In genomic region chr11:12897867-12898266, GRCh38 we compare ENCODE assay signal across 22 cellular contexts.
DNase-seq lines count a peak whose midpoint lies in the region; ATAC-seq and TF ChIP-seq lines count a peak whose summit lies in the region.
"Had no signal": no experiment of that assay in that cellular context is flagged by ENCODE, and none has a peak within 500 bp of the region (broad histone marks: within the 10 kb centered on the region; RNA-seq: fewer than 3 reads in every experiment).

No MANE protein-coding gene starts in this region.

- CTCF ChIA-PET in A673 (lab: Charles Lee), result no interaction called here

- H3K36me3 ChIP-seq in ascending aorta (peaks cover 0 to 9% of the 10 kb centered on the region in 2 donors), mucosa of descending colon (ENCODE audit: low read depth) (no peaks in the 10 kb centered on the region), thoracic aorta (no peaks in the 10 kb centered on the region), A673 (ENCODE audit: insufficient read depth, low read length, poor library complexity, severe bottlenecking) (peaks cover 8% of the 10 kb centered on the region)
- H3K36me3 ChIP-seq: ovary had no signal

- TF ChIP-seq CTCF in ascending aorta (IDR thresholded peaks at IDR 0.05), result no peak
- no peak for TF ChIP-seq CTCF in fibroblast of villous mesenchyme (IDR thresholded peaks at IDR 0.05; ENCODE audit: insufficient read depth, low read depth, low read length)
- no peak for TF ChIP-seq CTCF in mucosa of descending colon (IDR thresholded peaks at IDR 0.05)
- TF ChIP-seq CTCF in thoracic aorta (IDR thresholded peaks at IDR 0.05), result no peak
- TF ChIP-seq CTCF in A673 (conservative IDR thresholded peaks at IDR 0.05; ENCODE audit: low read depth, low read length), result no peak

- H3K9me3 ChIP-seq in ascending aorta (no peaks in the 10 kb centered on the region), mucosa of descending colon (no peaks in the 10 kb centered on the region), thoracic aorta (no peaks in the 10 kb centered on the region), A673 (ENCODE audit: low read depth, low read length, poor library complexity, severe bottlenecking) (no peaks in the 10 kb centered on the region)
- H3K9me3 ChIP-seq: ovary, suprapubic skin had no signal

- DNase-seq in ascending aorta (ENCODE audit: low spot score in 2 of 2) (no peak), fibroblast of villous mesenchyme (ENCODE audit: low read depth) (peak; percentile 45), mucosa of descending colon (peak in 2 of 3 donors; percentile 37 to 64), thoracic aorta (ENCODE audit: low spot score) (no peak), putamen (ENCODE audit: low spot score) (no peak), A673 (ENCODE audit: low spot score) (no peak), posterior cingulate gyrus (no peak)
- DNase-seq: activated CD4-positive, alpha-beta T cell treated with anti-CD3 and anti-CD28 coated beads, Interleukin-2, amount 50 U/mL, for 48 hours; CD8-positive, alpha-beta memory T cell; DMS53; Kasumi-1; kidney glomerular epithelial cell; naive B cell; NCI-H1105; NCI-H524 treated with DMSO at 0.1 percent for 48 hours; ovary; SHP77 treated with DMSO at 0.1 percent for 48 hours; T-helper 1 cell had no signal

- no peak overlapping the region for H3K4me3 ChIP-seq in ascending aorta
- no peak overlapping the region for H3K4me3 ChIP-seq in fibroblast of villous mesenchyme (ENCODE audit: low read depth, low read length)
- no peak overlapping the region for H3K4me3 ChIP-seq in mucosa of descending colon
- H3K4me3 ChIP-seq in thoracic aorta, result no peak overlapping the region
- no peak overlapping the region for H3K4me3 ChIP-seq in A673 (ENCODE audit: low read depth, low read length, poor library complexity, severe bottlenecking)
- H3K4me3 ChIP-seq: GM12878, ovary, suprapubic skin had no signal

- H3K27me3 ChIP-seq in ascending aorta (no peaks in the 10 kb centered on the region), thoracic aorta (replicated peaks; ENCODE audit: insufficient read depth) (no peaks in the 10 kb centered on the region), A673 (replicated peaks; ENCODE audit: insufficient read depth, low read depth, low read length, poor library complexity) (no peaks in the 10 kb centered on the region)
- H3K27me3 ChIP-seq: foreskin keratinocyte, ovary, suprapubic skin had no signal

- H3K4me1 ChIP-seq in ascending aorta (peaks cover 7 to 40% of the 10 kb centered on the region in 2 donors), mucosa of descending colon (ENCODE audit: low read depth) (no peaks in the 10 kb centered on the region), thoracic aorta (ENCODE audit: control insufficient read depth in 1 of 2, low read depth in 2 of 2) (peaks cover 8 to 60% of the 10 kb centered on the region in 2 donors), A673 (ENCODE audit: insufficient read depth, low read length, poor library complexity, severe bottlenecking) (peaks cover 12% of the 10 kb centered on the region)

- POLR2A ChIA-PET in A673 (lab: Charles Lee; ENCODE audit: low non-redundant PET), result interaction anchor here (0.6 kb wide), 1 partner anchor 318 kb away, joined by 12 read pairs; no protein-coding TSS in a partner anchor

- ATAC-seq in mucosa of descending colon (peak; percentile 93), thoracic aorta (ENCODE audit: insufficient number of reproducible peaks, low FRiP score, low read depth) (no peak)
- ATAC-seq: foreskin keratinocyte, GM12878 had no signal

- BruUV-seq in A673 (replicated peaks; lab: Mats Ljungman, UMichigan), result no TSS peak

- intact Hi-C loops in ascending aorta (cut with DNase I), result loop anchor here (10.0 kb wide), 2 partner anchors 373 to 843 kb away; no protein-coding TSS in a partner anchor
- intact Hi-C loops in mucosa of descending colon (cut with DNase I, micrococcal nuclease), result no loop called here
- intact Hi-C loops in A673 (cut with micrococcal nuclease; ENCODE audit: unreplicated experiment), result no loop called here
- intact Hi-C loops in posterior cingulate gyrus (cut with DNase I), result loop anchor here (10.0 kb wide), 1 partner anchor 303 kb away; no protein-coding TSS in a partner anchor

- peak overlapping the region; percentile 78 to 86 for H3K27ac ChIP-seq in ascending aorta
- H3K27ac ChIP-seq in thoracic aorta, result peak overlapping the region; percentile 68 to 69
- no peak overlapping the region for H3K27ac ChIP-seq in A673 (ENCODE audit: low read depth, low read length, poor library complexity, severe bottlenecking)
- H3K27ac ChIP-seq: foreskin keratinocyte, ovary, suprapubic skin, VCaP had no signal

Comparison
In these comparisons a context has a peak if more than half of its experiments do, and no peak if none do; other contexts are left out.
1. DNase-seq: peak in fibroblast of villous mesenchyme (single experiment) and mucosa of descending colon (2 of 3); none in ascending aorta (0 of 2), thoracic aorta (single experiment), putamen (single experiment), A673 (single experiment) and posterior cingulate gyrus (0 of 10).
2. intact Hi-C loops: an anchor here in ascending aorta (10.0 kb wide) and posterior cingulate gyrus (10.0 kb wide); none called in mucosa of descending colon and A673.